In genomic region chr9:34994429-34995287, GRCh38 we compare ENCODE assay signal across 9 cellular contexts. TPM values are rescaled to one million over a fixed set of nuclear protein-coding genes. Genes with fewer than 3 reads are reported as not detected.
DNase-seq lines count a peak whose midpoint lies in the region; ATAC-seq and TF ChIP-seq lines count a peak whose summit lies in the region.
"Had no signal": no experiment of that assay in that cellular context is flagged by ENCODE, and none has a peak within 500 bp of the region (broad histone marks: within the 10 kb centered on the region; RNA-seq: fewer than 3 reads in every experiment).

No MANE protein-coding gene starts in this region.

- H3K27me3 Mint-ChIP-seq in CD14-positive monocyte (ENCODE audit: low read depth in 3 of 3) = peaks cover 6 to 13% (median 9%) of the 10 kb centered on the region in 3 donors

- peaks cover 25% of the 10 kb centered on the region for H3K4me1 Mint-ChIP-seq in CD14-positive monocyte

- peak overlapping the region in 6 of 7 donors; percentile 1 to 81 (median 20) for H3K27ac Mint-ChIP-seq in CD14-positive monocyte

- H3K36me3 ChIP-seq in HAP-1 (replicated peaks) (peaks cover 5% of the 10 kb centered on the region), PC-3 (ENCODE audit: low read depth, low read length) (no peaks in the 10 kb centered on the region), neural cell (ENCODE audit: insufficient read depth, low read length) (peaks cover 17% of the 10 kb centered on the region)

- DNase-seq in CD14-positive monocyte (ENCODE audit: low spot score) (no peak), HAP-1 (ENCODE audit: low spot score in 2 of 2) (peak; percentile 59 to 68), PC-3 (peak; percentile 63), epithelial cell of proximal tubule (ENCODE audit: low read depth) (no peak), posterior vena cava (ENCODE audit: low spot score) (no peak), ecto neural progenitor cell (ENCODE audit: low spot score) (no peak)

- H4K20me1 ChIP-seq in PC-3 (ENCODE audit: low read length) (no peaks in the 10 kb centered on the region), neural cell (ENCODE audit: insufficient read depth) (no peaks in the 10 kb centered on the region)

- H3K4me2 ChIP-seq in PC-3 (ENCODE audit: low read length) (no peak overlapping the region), neural cell (ENCODE audit: low read length) (peak overlapping the region; percentile 89)

- H3F3A ChIP-seq in PC-3 (ENCODE audit: low read length, unreplicated experiment) = no peaks in the 10 kb centered on the region
- H3F3A ChIP-seq in neural cell (ENCODE audit: insufficient read depth, low read length, poor library complexity, severe bottlenecking) = no peaks in the 10 kb centered on the region

- H3K27me3 ChIP-seq in HAP-1 (ENCODE audit: low read depth) = no peaks in the 10 kb centered on the region
- no peaks in the 10 kb centered on the region for H3K27me3 ChIP-seq in PC-3 (ENCODE audit: low read length)
- H3K27me3 ChIP-seq in neural cell (ENCODE audit: insufficient read depth, low read depth, low read length) = no peaks in the 10 kb centered on the region

- no peak overlapping the region for H3K27ac ChIP-seq in PC-3 (ENCODE audit: low read length)
- H3K27ac ChIP-seq in neural cell (ENCODE audit: low read length) = peak overlapping the region; percentile 99
- H3K27ac ChIP-seq: SK-N-MC had no signal

- TF ChIP-seq CTCF in CD14-positive monocyte (IDR thresholded peaks at IDR 0.05) = peak; percentile 73
- peak; percentile 70 for TF ChIP-seq CTCF in PC-3 (conservative IDR thresholded peaks at IDR 0.05; ENCODE audit: low read depth, low read length)
- TF ChIP-seq CTCF in epithelial cell of proximal tubule (conservative IDR thresholded peaks at IDR 0.05; ENCODE audit: low read depth, low read length) = peak; percentile 79
- TF ChIP-seq CTCF in neural cell (IDR thresholded peaks at IDR 0.05; ENCODE audit: poor library complexity, severe bottlenecking) = peak; percentile 90

- H3K9me2 ChIP-seq in PC-3 (replicated peaks; ENCODE audit: low read length) (no peaks in the 10 kb centered on the region), neural cell (ENCODE audit: insufficient read depth, low read length) (no peaks in the 10 kb centered on the region)

- H3K36me3 Mint-ChIP-seq in CD14-positive monocyte = peaks cover 0 to 5% of the 10 kb centered on the region in 2 donors

- H3K9me3 Mint-ChIP-seq in CD14-positive monocyte = no peaks in the 10 kb centered on the region

- H3K4me3 ChIP-seq in HAP-1 = no peak overlapping the region
- no peak overlapping the region for H3K4me3 ChIP-seq in PC-3 (ENCODE audit: low read length)
- no peak overlapping the region for H3K4me3 ChIP-seq in epithelial cell of proximal tubule (ENCODE audit: low read depth, low read length)
- peak overlapping the region; percentile 93 for H3K4me3 ChIP-seq in neural cell (ENCODE audit: low read length)
- H3K4me3 ChIP-seq: SK-N-MC had no signal

- intact Hi-C loops in CD14-positive monocyte (cut with micrococcal nuclease) = loop anchor here in 1 of 2 donors (5.0 kb wide), 1 partner anchor 78 kb away; the partner anchor contains the start of gene VCP
- intact Hi-C loops in PC-3 (cut with micrococcal nuclease) = no loop called here
- intact Hi-C loops in posterior vena cava (cut with DNase I) = no loop called here

- CTCF ChIA-PET in PC-3 (lab: Charles Lee) = interaction anchor here (0.6 to 3.0 kb wide), 4 partner anchors 47 to 95 kb away, joined by 4 to 22 read pairs (median 7); no protein-coding TSS in a partner anchor

- H3K9me3 ChIP-seq in HAP-1 = no peaks in the 10 kb centered on the region
- H3K9me3 ChIP-seq in PC-3 (ENCODE audit: low read length) = no peaks in the 10 kb centered on the region
- H3K9me3 ChIP-seq in neural cell (ENCODE audit: low read length) = no peaks in the 10 kb centered on the region

- POLR2A ChIA-PET in PC-3 (lab: Charles Lee; ENCODE audit: unreplicated experiment) = interaction anchor here (0.7 kb wide), 1 partner anchor 212 kb away, joined by 4 read pairs; no protein-coding TSS in a partner anchor

- TF ChIP-seq RAD21 in neural cell (conservative IDR thresholded peaks at IDR 0.05) = peak; percentile 81

- TF ChIP-seq EP300 in neural cell (conservative IDR thresholded peaks at IDR 0.05; ENCODE audit: poor library complexity, severe bottlenecking) = no peak

- BruUV-seq in PC-3 (replicated peaks; lab: Mats Ljungman, UMichigan) = no TSS peak

- H2AFZ ChIP-seq in PC-3 (ENCODE audit: low read length) = no peak overlapping the region
- peak overlapping the region; percentile 62 for H2AFZ ChIP-seq in neural cell (ENCODE audit: low read depth, low read length)

- ATAC-seq in PC-3 (peak; percentile 25), HG02840 (IDR thresholded peaks at IDR 0.05; ENCODE audit: low FRiP score, unreplicated experiment) (no peak)

- no peaks in the 10 kb centered on the region for H3K79me2 ChIP-seq in PC-3 (ENCODE audit: low read length)
- H3K79me2 ChIP-seq in neural cell (replicated peaks; ENCODE audit: insufficient read depth, low read length) = peaks cover 45% of the 10 kb centered on the region

- H3K4me3 Mint-ChIP-seq in CD14-positive monocyte = no peak overlapping the region

- in situ Hi-C loops in HAP-1 (cut with MboI; ENCODE audit: low sequenced_read_pairs) = no loop called here

- H3K9ac ChIP-seq in PC-3 (ENCODE audit: low read length) (no peak overlapping the region), neural cell (ENCODE audit: low read length) (peak overlapping the region; percentile 100)

- H3K4me1 ChIP-seq in HAP-1 (peaks cover 3% of the 10 kb centered on the region), PC-3 (ENCODE audit: insufficient read depth, low read length) (peaks cover 34% of the 10 kb centered on the region)

TF ChIP-seq in neural cell, 6 proteins besides CTCF, POLR2A, EP300 and RAD21:
- TF ChIP-seq REST (IDR thresholded peaks at IDR 0.05; ENCODE audit: borderline replicate concordance) (peak; percentile 96), POLR2AphosphoS5 (IDR thresholded peaks at IDR 0.05) (peak; percentile 47), EZH2 (IDR thresholded peaks at IDR 0.05; ENCODE audit: borderline replicate concordance, insufficient read depth, low read length, poor library complexity, severe bottlenecking) (no peak), MXI1 (conservative IDR thresholded peaks at IDR 0.05; ENCODE audit: poor library complexity, severe bottlenecking) (peak; percentile 45), TAF1 (IDR thresholded peaks at IDR 0.05; ENCODE audit: low read depth) (peak; percentile 94), SMC3 (conservative IDR thresholded peaks at IDR 0.05; ENCODE audit: poor library complexity) (peak; percentile 90)

RNA-seq across cellular contexts. Expression of gene DNAJB5, which starts 5.1 kb away (rescaled TPM):
- polyA plus RNA-seq in CD14-positive monocyte (1 to 10 TPM in 1 of 2 donors, under 1 TPM in 1; 0.66 to 1.9 TPM), neural cell (90.2 and 99.1 TPM in 2 replicates)
- total RNA-seq in PC-3 (2014; rRNA removed) (7.3 and 9.3 TPM in 2 replicates), epithelial cell of proximal tubule (11.1 and 20.2 TPM in 2 replicates), posterior vena cava (10 to 100 TPM; 68.7 to 82.2 TPM)
- polyA minus RNA-seq in neural cell = 112 and 115 TPM in 2 replicates

RNA-seq across cellular contexts. Expression of gene PHF24, which starts 36.6 kb away (rescaled TPM):
- polyA plus RNA-seq in CD14-positive monocyte (under 1 TPM in 1 of 2 donors, not detected in 1; 0.04 TPM), neural cell (1.8 and 2.4 TPM in 2 replicates)
- total RNA-seq in PC-3 (2014; rRNA removed) (not detected in 2 replicates), epithelial cell of proximal tubule (0.12 TPM in 1 of 2 replicates, not detected in the other), posterior vena cava (1 to 10 TPM in 1 of 2 donors, under 1 TPM in 1; 0.93 to 1.0 TPM)
- 6.9 and 7.8 TPM in 2 replicates for polyA minus RNA-seq in neural cell

Comparison
In these comparisons a context has a peak if more than half of its experiments do, and no peak if none do; other contexts are left out.
1. DNase-seq: peak in HAP-1 (2 of 2) and PC-3 (single experiment); none in CD14-positive monocyte (single experiment), epithelial cell of proximal tubule (single experiment), posterior vena cava (single experiment) and ecto neural progenitor cell (single experiment).
2. Peak in every context shown above with its lines, with median percentiles within 50 percentile points of each other: CTCF ChIP-seq.